8 cellular contexts compared by ENCODE assay signal in the genomic region with DNA sequence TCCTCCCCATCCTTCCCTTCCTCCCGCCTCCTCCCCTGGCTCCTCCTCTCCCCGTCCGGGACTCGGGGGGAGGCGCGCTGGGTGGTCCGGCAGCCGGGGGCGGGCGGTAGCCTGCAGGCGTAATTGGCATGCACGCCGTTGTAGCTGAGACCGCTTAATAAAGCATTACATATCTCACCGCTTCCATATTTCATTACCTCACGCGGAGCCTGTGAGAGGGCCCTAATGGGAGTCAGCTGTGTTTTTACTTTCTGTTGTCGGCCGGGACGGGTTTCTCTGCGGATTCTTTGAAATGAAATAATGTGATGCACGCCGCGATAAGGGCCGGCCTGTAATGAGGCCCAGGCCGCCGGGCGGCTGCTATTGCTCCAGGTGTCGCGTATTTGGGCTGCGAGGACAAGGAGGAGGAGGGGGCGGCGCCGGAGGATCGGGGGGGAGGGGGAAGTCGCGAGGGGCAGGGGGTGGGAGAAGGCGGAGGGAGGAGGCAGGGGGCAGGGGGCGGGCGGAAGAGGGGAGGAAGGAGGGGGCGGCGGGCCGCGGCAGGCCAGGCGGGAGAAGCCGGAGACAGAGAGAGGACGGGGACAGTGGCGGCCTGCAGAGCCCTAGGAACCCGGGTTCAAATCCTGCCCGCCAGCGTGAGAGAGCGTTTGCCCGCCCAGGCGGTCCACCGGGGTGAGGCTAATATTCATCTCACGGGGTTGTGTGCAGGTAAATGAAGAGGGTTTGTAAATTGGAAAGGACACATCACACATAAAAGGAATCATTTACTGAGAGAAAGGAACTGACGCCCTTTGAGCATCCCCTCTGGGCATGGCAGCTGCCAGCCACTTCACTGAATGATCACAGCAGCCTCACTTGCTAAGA.
DNase-seq lines count a peak whose midpoint lies in the region; ATAC-seq and TF ChIP-seq lines count a peak whose summit lies in the region.

No MANE protein-coding gene starts in this region.

- peak; percentile 92 for ATAC-seq in SK-N-SH treated with all-trans-retinoic acid at 6 μM for 48 hours
- no peak for ATAC-seq in GM19351 (IDR thresholded peaks at IDR 0.05; ENCODE audit: unreplicated experiment)

- peaks cover 9% of the 10 kb centered on the region for H3K27me3 Mint-ChIP-seq in nephron (ENCODE audit: low read depth)

- DNase-seq in NCI-H748 (lab: John Stamatoyannopoulos, UW; ENCODE audit: unreplicated experiment) (peak; percentile 21), NCI-H748 treated with DMSO at 0.1 percent for 48 hours (lab: John Stamatoyannopoulos, UW) (no peak), fibroblast of the conjunctiva (ENCODE audit: low read depth) (peak; percentile 38), NOMO-1 treated with DMSO at 0.1 percent for 48 hours (lab: John Stamatoyannopoulos, UW; ENCODE audit: unreplicated experiment) (no peak)
- no peak for DNase-seq in activated CD8-positive, alpha-beta memory T cell treated with anti-CD3 and anti-CD28 coated beads, Interleukin-2, amount 50 U/mL, for 4 hours

- peak overlapping the region; percentile 76 to 82 (median 79) for H3K4me3 Mint-ChIP-seq in nephron

- no peaks in the 10 kb centered on the region for H3K36me3 Mint-ChIP-seq in nephron (ENCODE audit: low read depth)

- peak overlapping the region; percentile 88 to 93 (median 89) for H3K27ac Mint-ChIP-seq in nephron

- H3K4me1 Mint-ChIP-seq in nephron = peaks cover 28% of the 10 kb centered on the region

- TF ChIP-seq CTCF in nephron (IDR thresholded peaks at IDR 0.05; ENCODE audit: unreplicated experiment in 3 of 3) = no peak

- H3K9me3 Mint-ChIP-seq in nephron = peaks cover 4% of the 10 kb centered on the region

TF ChIP-seq in SK-N-SH treated with all-trans-retinoic acid at 6 μM for 48 hours, 23 proteins besides CTCF, POLR2A, EP300 and RAD21:
- TF ChIP-seq, protein P1, sequence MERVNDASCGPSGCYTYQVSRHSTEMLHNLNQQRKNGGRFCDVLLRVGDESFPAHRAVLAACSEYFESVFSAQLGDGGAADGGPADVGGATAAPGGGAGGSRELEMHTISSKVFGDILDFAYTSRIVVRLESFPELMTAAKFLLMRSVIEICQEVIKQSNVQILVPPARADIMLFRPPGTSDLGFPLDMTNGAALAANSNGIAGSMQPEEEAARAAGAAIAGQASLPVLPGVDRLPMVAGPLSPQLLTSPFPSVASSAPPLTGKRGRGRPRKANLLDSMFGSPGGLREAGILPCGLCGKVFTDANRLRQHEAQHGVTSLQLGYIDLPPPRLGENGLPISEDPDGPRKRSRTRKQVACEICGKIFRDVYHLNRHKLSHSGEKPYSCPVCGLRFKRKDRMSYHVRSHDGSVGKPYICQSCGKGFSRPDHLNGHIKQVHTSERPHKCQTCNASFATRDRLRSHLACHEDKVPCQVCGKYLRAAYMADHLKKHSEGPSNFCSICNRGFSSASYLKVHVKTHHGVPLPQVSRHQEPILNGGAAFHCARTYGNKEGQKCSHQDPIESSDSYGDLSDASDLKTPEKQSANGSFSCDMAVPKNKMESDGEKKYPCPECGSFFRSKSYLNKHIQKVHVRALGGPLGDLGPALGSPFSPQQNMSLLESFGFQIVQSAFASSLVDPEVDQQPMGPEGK (CRISPR knock-in tag; IDR thresholded peaks at IDR 0.05; ENCODE audit: borderline replicate concordance) = peak; percentile 42; the same call in 1 of the 2 replicates
- TF ChIP-seq PPARA (CRISPR knock-in tag; IDR thresholded peaks at IDR 0.05; ENCODE audit: borderline replicate concordance) (no peak), BACH2 (CRISPR knock-in tag; IDR thresholded peaks at IDR 0.05; ENCODE audit: borderline replicate concordance) (no peak), ISL1 (CRISPR knock-in tag; IDR thresholded peaks at IDR 0.05) (peak; percentile 35), TCF4 (CRISPR knock-in tag; IDR thresholded peaks at IDR 0.05; ENCODE audit: borderline replicate concordance) (peak; percentile 90), TSHZ2 (CRISPR knock-in tag; IDR thresholded peaks at IDR 0.05) (peak; percentile 71; the same call in 1 of the 2 replicates)

Comparison
In these comparisons a context has a peak if more than half of its experiments do, and no peak if none do; other contexts are left out.
1. DNase-seq: peak in NCI-H748 (single experiment) and fibroblast of the conjunctiva (single experiment); none in NCI-H748 treated with DMSO at 0.1 percent for 48 hours (single experiment), NOMO-1 treated with DMSO at 0.1 percent for 48 hours (single experiment) and activated CD8-positive, alpha-beta memory T cell treated with anti-CD3 and anti-CD28 coated beads, Interleukin-2, amount 50 U/mL, for 4 hours (single experiment).